In genomic region chr5:133707629-133708028, GRCh38 we compare ENCODE assay signal across 27 cellular contexts.
"Had no signal": no experiment of that assay in that cellular context is flagged by ENCODE, and none has a peak within 500 bp of the region (broad histone marks: within the 10 kb centered on the region; RNA-seq: fewer than 3 reads in every experiment).

No MANE protein-coding gene starts in this region.

- H3K27ac ChIP-seq: ascending aorta, body of pancreas had no signal

- H3K36me3 ChIP-seq: ascending aorta, MG63 had no signal

- DNase-seq: activated CD4-positive, alpha-beta T cell treated with anti-CD3 and anti-CD28 coated beads for 48 hours; activated CD4-positive, alpha-beta T cell treated with anti-CD3 and anti-CD28 coated beads, Interleukin-2, amount 50 U/mL, for 4 hours; activated CD4-positive, CD25-positive, alpha-beta regulatory T cell treated with anti-CD3 and anti-CD28 coated beads, Interleukin-2, amount 50 U/mL, for 72 hours; activated CD8-positive, alpha-beta memory T cell treated with anti-CD3 and anti-CD28 coated beads, Interleukin-2, amount 10 ng/mL, durations not matched to agents 7 days and 5 days; activated CD8-positive, alpha-beta T cell treated with anti-CD3 and anti-CD28 coated beads, Interleukin-2, amount 10 ng/mL, durations not matched to agents 7 days and 5 days; activated effector memory CD4-positive, alpha-beta T cell treated with anti-CD3 and anti-CD28 coated beads, Interleukin-2, amount 50 U/mL, for 16 hours; activated naive CD4-positive, alpha-beta T cell treated with Interleukin-2 at 50 U/mL for 16 hours; activated naive CD8-positive, alpha-beta T cell treated with anti-CD3 and anti-CD28 coated beads, Interleukin-2, amount 50 U/mL, for 24 hours; activated T-cell treated with anti-CD3 and anti-CD28 coated beads, Interleukin-2, amount 50 U/mL, for 4 hours; amniotic stem cell; body of pancreas; MV-4-11; NCI-H1092 treated with DMSO at 0.1 percent for 48 hours; NCI-H1436 treated with DMSO at 0.1 percent for 48 hours; NCI-H187; NCI-H2081; NCI-H345; NCI-H510A; NCI-H526 treated with DMSO at 0.1 percent for 48 hours; PC-3; SHP77 treated with DMSO at 0.1 percent for 48 hours; T-helper 17 cell; T-helper 9 cell had no signal

- ATAC-seq: activated CD8-positive, alpha-beta memory T cell treated with anti-CD3 and anti-CD28 coated beads, Interleukin-2, amount 10 ng/mL, durations not matched to agents 7 days and 5 days; activated CD8-positive, alpha-beta T cell treated with anti-CD3 and anti-CD28 coated beads, Interleukin-2, amount 10 ng/mL, durations not matched to agents 7 days and 5 days; activated naive CD4-positive, alpha-beta T cell treated with anti-CD3 and anti-CD28 coated beads, Interleukin-2, amount 50 U/mL, for 72 hours; activated naive CD8-positive, alpha-beta T cell treated with anti-CD3 and anti-CD28 coated beads, Interleukin-2, amount 50 U/mL, for 24 hours; activated T-cell treated with anti-CD3 and anti-CD28 coated beads, Interleukin-2, amount 50 U/mL, for 4 hours; body of pancreas; PC-3; T-helper 17 cell; WTC11 had no signal

- H3K9me3 ChIP-seq: ascending aorta, body of pancreas, MG63 had no signal

- H3K4me1 ChIP-seq: body of pancreas had no signal

- H3K4me3 ChIP-seq: ascending aorta, body of pancreas, MG63 had no signal

- H3K27me3 ChIP-seq: ascending aorta, body of pancreas, MG63 had no signal
